In the genomic region with DNA sequence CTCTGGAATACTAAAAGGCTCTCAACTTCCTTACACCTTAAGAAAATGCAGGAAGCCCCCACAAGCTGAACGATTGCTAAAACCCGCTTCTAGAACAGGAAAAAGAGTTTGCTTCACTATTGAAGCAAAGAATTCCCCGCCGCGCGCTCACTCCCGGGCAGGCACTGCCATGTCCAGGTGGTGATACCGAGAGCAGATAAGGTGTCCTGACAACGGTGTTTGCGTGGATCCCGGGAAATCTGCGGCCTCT, we compare ENCODE assay signal across 8 cellular contexts. TPM values are rescaled to one million over a fixed set of nuclear protein-coding genes. Genes with fewer than 3 reads are reported as not detected.
A peak's percentile ranks its signal among the peaks of the same experiment; 100 is the strongest.
DNase-seq lines count a peak whose midpoint lies in the region; ATAC-seq and TF ChIP-seq lines count a peak whose summit lies in the region.

No MANE protein-coding gene starts in this region.

- intact Hi-C loops in upper lobe of right lung (cut with DNase I): no loop called here

- H3K27me3 ChIP-seq in mesenchymal stem cell (ENCODE audit: control insufficient read depth in 1 of 2, insufficient read depth in 1 of 2, low read length in 2 of 2) (peaks cover 35 to 63% of the 10 kb centered on the region in 2 experiments), upper lobe of right lung (no peaks in the 10 kb centered on the region)

- H3K36me3 Mint-ChIP-seq in central memory CD8-positive, alpha-beta T cell (ENCODE audit: insufficient read depth): peaks cover 2% of the 10 kb centered on the region

- H3K9me3 ChIP-seq in mesenchymal stem cell (ENCODE audit: control insufficient read depth, low read length) (no peaks in the 10 kb centered on the region), upper lobe of right lung (no peaks in the 10 kb centered on the region)

- no peak overlapping the region for H3K23ac ChIP-seq in mesenchymal stem cell (ENCODE audit: low read length in 2 of 2)

- H3K9me3 Mint-ChIP-seq in central memory CD8-positive, alpha-beta T cell: no peaks in the 10 kb centered on the region

- H2BK15ac ChIP-seq in mesenchymal stem cell (ENCODE audit: low read depth, poor library complexity, severe bottlenecking): no peak overlapping the region

- H3K36me3 ChIP-seq in mesenchymal stem cell (ENCODE audit: control insufficient read depth in 1 of 2, insufficient read depth in 2 of 2, low read depth in 1 of 2, low read length in 2 of 2) (no peaks in the 10 kb centered on the region), upper lobe of right lung (no peaks in the 10 kb centered on the region)

- ATAC-seq in central memory CD8-positive, alpha-beta T cell (replicated peaks; ENCODE audit: extremely low read depth, poor library complexity, severe bottlenecking): no peak
- ATAC-seq in upper lobe of right lung (no peak), HG03442 (IDR thresholded peaks at IDR 0.05; ENCODE audit: unreplicated experiment) (no peak), HG02623 (IDR thresholded peaks at IDR 0.05; ENCODE audit: unreplicated experiment) (no peak)

- no peak overlapping the region for H2AFZ ChIP-seq in mesenchymal stem cell (ENCODE audit: low read depth, low read length)

- no peak overlapping the region for H4K8ac ChIP-seq in mesenchymal stem cell (ENCODE audit: low read length)

- peak overlapping the region; percentile 97 for H3K4me3 Mint-ChIP-seq in central memory CD8-positive, alpha-beta T cell

- H3K27ac ChIP-seq in mesenchymal stem cell (ENCODE audit: low read length, poor library complexity, severe bottlenecking) (no peak overlapping the region), upper lobe of right lung (peak overlapping the region; percentile 77)

- H2BK12ac ChIP-seq in mesenchymal stem cell (ENCODE audit: low read length in 2 of 2): no peak overlapping the region

- TF ChIP-seq CTCF in upper lobe of right lung (IDR thresholded peaks at IDR 0.05): no peak

- H2AK5ac ChIP-seq in mesenchymal stem cell (ENCODE audit: low read length, severe bottlenecking): no peak overlapping the region

- H3K4me1 Mint-ChIP-seq in central memory CD8-positive, alpha-beta T cell: peaks cover 5% of the 10 kb centered on the region

- peak overlapping the region; percentile 59 to 77 for H3K4me3 ChIP-seq in mesenchymal stem cell (ENCODE audit: insufficient read depth in 1 of 2, low read depth in 1 of 2, low read length in 2 of 2)
- peak overlapping the region; percentile 84 for H3K4me3 ChIP-seq in upper lobe of right lung

- no peak overlapping the region for H3K4ac ChIP-seq in mesenchymal stem cell (ENCODE audit: low read depth in 1 of 2, low read length in 2 of 2)

- 3% methylated on average over 12 of the region's 12 CpGs for WGBS in mesenchymal stem cell

- DNase-seq in activated CD4-positive, CD25-positive, alpha-beta regulatory T cell treated with anti-CD3 and anti-CD28 coated beads, Interleukin-2, amount 50 U/mL, for 72 hours: peak; percentile 31
- DNase-seq in activated CD4-positive, CD25-positive, alpha-beta regulatory T cell (lab: John Stamatoyannopoulos, UW): no peak
- DNase-seq in NCI-H345 treated with DMSO at 0.1 percent for 48 hours (lab: John Stamatoyannopoulos, UW; ENCODE audit: unreplicated experiment): peak; percentile 18
- no peak for DNase-seq in central memory CD8-positive, alpha-beta T cell (ENCODE audit: low spot score in 2 of 2)
- no peak for DNase-seq in mesenchymal stem cell
- DNase-seq in upper lobe of right lung: no peak

- H3K18ac ChIP-seq in mesenchymal stem cell (ENCODE audit: low read depth in 1 of 2, low read length in 2 of 2): no peak overlapping the region

- peak overlapping the region; percentile 77 for H3K9ac ChIP-seq in mesenchymal stem cell (ENCODE audit: low read length)

- H3K4me2 ChIP-seq in mesenchymal stem cell (ENCODE audit: low read length, poor library complexity, severe bottlenecking): peak overlapping the region; percentile 93

- no peak overlapping the region for H4K91ac ChIP-seq in mesenchymal stem cell (ENCODE audit: low read length)

- peak overlapping the region; percentile 38 for H3K27ac Mint-ChIP-seq in central memory CD8-positive, alpha-beta T cell (ENCODE audit: low read depth)

- no peaks in the 10 kb centered on the region for H3K79me1 ChIP-seq in mesenchymal stem cell (replicated peaks; ENCODE audit: low read length, poor library complexity, severe bottlenecking)

- no peak overlapping the region for H3K14ac ChIP-seq in mesenchymal stem cell (ENCODE audit: low read length in 2 of 2)

- H2BK120ac ChIP-seq in mesenchymal stem cell (ENCODE audit: low read depth, low read length): no peak overlapping the region

- H2BK5ac ChIP-seq in mesenchymal stem cell (ENCODE audit: low read depth, low read length, poor library complexity, severe bottlenecking): no peak overlapping the region

- H3K27me3 Mint-ChIP-seq in central memory CD8-positive, alpha-beta T cell: peaks cover 35% of the 10 kb centered on the region

- H3K4me1 ChIP-seq in mesenchymal stem cell (ENCODE audit: control insufficient read depth, insufficient read depth, low read depth, low read length) (peaks cover 14% of the 10 kb centered on the region), upper lobe of right lung (peaks cover 3% of the 10 kb centered on the region)

RNA-seq across cellular contexts. Expression of a gene that starts 1.1 kb away (rescaled TPM):
- polyA plus RNA-seq in mesenchymal stem cell (2013, experiment 1 of 2): 2.8 TPM
- polyA plus RNA-seq in mesenchymal stem cell (2013, experiment 2 of 2): 3.2 TPM
- total RNA-seq in upper lobe of right lung: 44.0 TPM

RNA-seq across cellular contexts. Expression of a gene that starts 22.0 kb away (rescaled TPM):
- polyA plus RNA-seq in mesenchymal stem cell (2013, experiment 1 of 2): 1.5 TPM
- polyA plus RNA-seq in mesenchymal stem cell (2013, experiment 2 of 2): 1.5 TPM
- total RNA-seq in upper lobe of right lung: 20.2 TPM

RNA-seq across cellular contexts. Expression of a gene that starts 58.4 kb away (rescaled TPM):
- 57.8 TPM for polyA plus RNA-seq in mesenchymal stem cell (2013, experiment 1 of 2)
- 59.2 TPM for polyA plus RNA-seq in mesenchymal stem cell (2013, experiment 2 of 2)
- total RNA-seq in upper lobe of right lung: 42.7 TPM

Comparison
In these comparisons a context has a peak if more than half of its experiments do, and no peak if none do; other contexts are left out.
1. DNase-seq: peak in activated CD4-positive, CD25-positive, alpha-beta regulatory T cell treated with anti-CD3 and anti-CD28 coated beads, Interleukin-2, amount 50 U/mL, for 72 hours (single experiment) and NCI-H345 treated with DMSO at 0.1 percent for 48 hours (single experiment); none in activated CD4-positive, CD25-positive, alpha-beta regulatory T cell (0 of 4), central memory CD8-positive, alpha-beta T cell (0 of 2), mesenchymal stem cell (single experiment) and upper lobe of right lung (single experiment).